ENCODE assay signal across 8 cellular contexts in the genomic region with DNA sequence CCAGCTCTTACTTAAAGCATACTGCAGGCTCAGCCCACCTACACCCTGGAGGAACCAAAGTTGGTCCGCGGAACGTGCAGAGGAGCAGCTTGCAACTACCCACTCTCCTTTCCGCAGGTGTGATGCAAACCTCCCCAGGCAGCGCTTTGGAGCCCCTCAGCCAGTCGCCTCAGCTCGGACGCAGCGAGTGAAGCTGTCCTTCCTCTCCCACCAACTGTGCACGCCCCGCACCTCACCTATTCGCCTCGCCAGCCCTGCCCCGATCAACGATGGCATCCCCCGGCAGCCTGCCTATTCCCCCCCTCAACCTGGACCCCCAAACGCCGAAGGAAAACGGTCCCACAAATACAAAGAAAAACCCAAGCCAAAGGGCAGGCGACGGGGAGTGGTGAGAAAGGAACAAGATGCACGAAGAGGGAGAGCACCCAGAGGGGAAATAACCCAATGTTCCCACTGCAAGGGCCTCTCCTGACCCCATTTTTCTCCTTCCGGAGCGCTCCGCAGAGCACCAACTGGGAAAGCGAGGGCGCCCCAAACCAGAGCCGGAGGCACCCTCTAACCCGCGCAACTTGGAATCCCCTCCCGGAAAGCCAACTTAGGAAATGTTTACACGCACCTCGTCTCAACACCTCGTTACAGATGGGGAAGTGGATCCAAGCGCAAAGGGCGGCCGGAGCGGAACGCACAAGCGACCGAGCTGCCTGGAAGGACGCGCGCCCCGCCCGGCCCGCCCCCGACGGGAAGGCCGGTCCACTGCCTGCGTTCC. TPM values are rescaled to one million over a fixed set of nuclear protein-coding genes. Genes with fewer than 3 reads are reported as not detected.
A peak's percentile ranks its signal among the peaks of the same experiment; 100 is the strongest.
DNase-seq lines count a peak whose midpoint lies in the region; ATAC-seq and TF ChIP-seq lines count a peak whose summit lies in the region.

No MANE protein-coding gene starts in this region.

- no peak for TF ChIP-seq EP300 in esophagus muscularis mucosa (IDR thresholded peaks at IDR 0.05)
- no peak for TF ChIP-seq EP300 in suprapubic skin (IDR thresholded peaks at IDR 0.05)

- H3K27ac Mint-ChIP-seq in activated T-cell treated with anti-CD3 and anti-CD28 coated beads, Interleukin-2, amount 50 U/mL, for 24 hours = peak overlapping the region; percentile 91

- no peaks in the 10 kb centered on the region for H3K9me3 Mint-ChIP-seq in activated T-cell treated with anti-CD3 and anti-CD28 coated beads, Interleukin-2, amount 50 U/mL, for 24 hours

- peak overlapping the region; percentile 94 to 98 (median 96) for H3K27ac ChIP-seq in esophagus muscularis mucosa (replicated peaks in 1 of 4)
- peak overlapping the region; percentile 98 for H3K27ac ChIP-seq in muscle layer of colon (ENCODE audit: low read depth, low read length)
- peak overlapping the region; percentile 98 for H3K27ac ChIP-seq in suprapubic skin

- intact Hi-C loops in esophagus muscularis mucosa (cut with DNase I) = loop anchor here (2.0 kb wide), 1 partner anchor 17 kb away; no protein-coding TSS in a partner anchor

- TF ChIP-seq CTCF in esophagus muscularis mucosa (IDR thresholded peaks at IDR 0.05) = no peak
- TF ChIP-seq CTCF in suprapubic skin (IDR thresholded peaks at IDR 0.05) = no peak

- 2% methylated on average over 26 of the region's 51 CpGs for WGBS in esophagus muscularis mucosa
- WGBS in suprapubic skin = 0% methylated on average over 31 of the region's 51 CpGs

- peak overlapping the region; percentile 96 for H3K4me3 Mint-ChIP-seq in activated T-cell treated with anti-CD3 and anti-CD28 coated beads, Interleukin-2, amount 50 U/mL, for 24 hours

- H3K36me3 ChIP-seq in esophagus muscularis mucosa (peaks cover 17 to 30% (median 25%) of the 10 kb centered on the region in 4 donors), muscle layer of colon (ENCODE audit: insufficient read depth, low read length) (peaks cover 9% of the 10 kb centered on the region), suprapubic skin (peaks cover 21% of the 10 kb centered on the region)

- H3K9ac ChIP-seq in muscle layer of colon (ENCODE audit: low read length) = peak overlapping the region; percentile 82

- H3K4me3 ChIP-seq in esophagus muscularis mucosa (peak overlapping the region; percentile 79 to 94 (median 88)), muscle layer of colon (ENCODE audit: low read depth in 1 of 2, low read length in 2 of 2) (peak overlapping the region; percentile 93 to 95), suprapubic skin (peak overlapping the region; percentile 96)

- peak; percentile 43 for ATAC-seq in HG02943 (IDR thresholded peaks at IDR 0.05; ENCODE audit: low read depth, unreplicated experiment)

- H3K4me1 ChIP-seq in esophagus muscularis mucosa = peaks cover 9 to 38% (median 21%) of the 10 kb centered on the region in 4 donors
- peaks cover 12% of the 10 kb centered on the region for H3K4me1 ChIP-seq in muscle layer of colon (ENCODE audit: insufficient read depth, low read length)
- H3K4me1 ChIP-seq in suprapubic skin = peaks cover 20% of the 10 kb centered on the region

- H3K27me3 ChIP-seq in esophagus muscularis mucosa (no peaks in the 10 kb centered on the region), muscle layer of colon (ENCODE audit: control insufficient read depth in 1 of 2, insufficient read depth in 2 of 2, low read length in 2 of 2) (no peaks in the 10 kb centered on the region), suprapubic skin (no peaks in the 10 kb centered on the region)

- DNase-seq in SIG-M5 treated with dmso at 0.1 percent for 504 hours (lab: John Stamatoyannopoulos, UW; ENCODE audit: unreplicated experiment) (peak; percentile 58), SIG-M5 (lab: John Stamatoyannopoulos, UW) (no peak), NCI-H748 treated with DMSO at 0.1 percent for 48 hours (lab: John Stamatoyannopoulos, UW) (peak; percentile 15), esophagus muscularis mucosa (ENCODE audit: extremely low spot score) (no peak), suprapubic skin (ENCODE audit: low spot score in 2 of 2) (peak in 1 of 2 donors; percentile 80)
- DNase-seq in activated T-cell treated with anti-CD3 and anti-CD28 coated beads, Interleukin-2, amount 50 U/mL, for 24 hours = peak; percentile 76

- peaks cover 40% of the 10 kb centered on the region for H3K36me3 Mint-ChIP-seq in activated T-cell treated with anti-CD3 and anti-CD28 coated beads, Interleukin-2, amount 50 U/mL, for 24 hours (ENCODE audit: low read depth)

- no peaks in the 10 kb centered on the region for H3K9me3 ChIP-seq in esophagus muscularis mucosa
- H3K9me3 ChIP-seq in muscle layer of colon (ENCODE audit: low read length) = no peaks in the 10 kb centered on the region
- H3K9me3 ChIP-seq in suprapubic skin = no peaks in the 10 kb centered on the region

- TF ChIP-seq POLR2A in esophagus muscularis mucosa (IDR thresholded peaks at IDR 0.05; ENCODE audit: low read depth) (no peak), suprapubic skin (IDR thresholded peaks at IDR 0.05) (no peak)

- peaks cover 49% of the 10 kb centered on the region for H3K4me1 Mint-ChIP-seq in activated T-cell treated with anti-CD3 and anti-CD28 coated beads, Interleukin-2, amount 50 U/mL, for 24 hours (ENCODE audit: low read depth)

- H3K27me3 Mint-ChIP-seq in activated T-cell treated with anti-CD3 and anti-CD28 coated beads, Interleukin-2, amount 50 U/mL, for 24 hours = no peaks in the 10 kb centered on the region

RNA-seq across cellular contexts. Expression of a gene that starts 0.7 kb away (rescaled TPM):
- total RNA-seq in esophagus muscularis mucosa = 10 to 100 TPM; 19.9 to 36.8 (median 30.3) TPM
- total RNA-seq in suprapubic skin = 10 to 100 TPM; 27.1 to 42.6 (median 40.3) TPM

RNA-seq across cellular contexts. Expression of a gene that starts 0.7 kb away (rescaled TPM):
- total RNA-seq in esophagus muscularis mucosa (1 to 10 TPM; 6.2 to 9.4 (median 7.0) TPM), suprapubic skin (10 to 100 TPM in 3 of 4 donors, 1 to 10 TPM in 1; 9.7 to 17.1 (median 15.6) TPM)

RNA-seq across cellular contexts. Expression of a gene that starts 17.5 kb away (rescaled TPM):
- total RNA-seq in esophagus muscularis mucosa (100 to 1,000 TPM; 187 to 282 (median 237) TPM), suprapubic skin (100 to 1,000 TPM in 3 of 4 donors, 10 to 100 TPM in 1; 99.5 to 162 (median 135) TPM)

Comparison
In these comparisons a context has a peak if more than half of its experiments do, and no peak if none do; other contexts are left out.
1. DNase-seq: peak in SIG-M5 treated with dmso at 0.1 percent for 504 hours (single experiment), NCI-H748 treated with DMSO at 0.1 percent for 48 hours (single experiment) and activated T-cell treated with anti-CD3 and anti-CD28 coated beads, Interleukin-2, amount 50 U/mL, for 24 hours (single experiment); none in SIG-M5 (single experiment) and esophagus muscularis mucosa (single experiment).
2. Peak in every context shown above with its lines, with median percentiles within 50 percentile points of each other: H3K27ac ChIP-seq and H3K4me3 ChIP-seq.